In the genomic region with DNA sequence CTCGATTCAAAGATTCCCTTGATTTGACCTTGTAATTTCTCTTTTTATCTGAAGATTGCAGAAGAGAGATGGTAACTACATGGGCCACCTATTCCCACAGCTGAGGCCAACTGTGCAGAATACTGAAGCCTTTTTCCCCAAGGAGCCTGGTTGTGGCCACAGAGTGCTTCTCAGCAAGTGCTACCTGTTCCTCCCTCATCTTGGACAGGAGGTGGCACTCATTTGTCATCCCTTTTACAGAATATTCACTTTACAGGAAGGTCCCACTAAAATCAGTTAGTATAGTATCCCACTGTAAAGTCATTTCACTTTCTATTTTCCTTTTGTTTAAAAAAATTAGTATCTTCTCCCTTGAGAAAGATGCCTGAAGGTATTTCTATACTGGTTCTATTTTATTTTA, we compare ENCODE assay signal across 23 cellular contexts.
"Had no signal": no experiment of that assay in that cellular context is flagged by ENCODE, and none has a peak within 500 bp of the region (broad histone marks: within the 10 kb centered on the region; RNA-seq: fewer than 3 reads in every experiment).

No MANE protein-coding gene starts in this region.

- H3K36me3 Mint-ChIP-seq: neural progenitor cell had no signal

- H3K4me1 ChIP-seq: neural progenitor cell, prostate gland, right atrium auricular region, tibial nerve, uterus had no signal

- H3K4me3 Mint-ChIP-seq: activated B cell treated with CpG ODN at 0.5 μM for 24 hours; activated CD4-positive, alpha-beta memory T cell treated with anti-CD3 and anti-CD28 coated beads, Interleukin-2, amount 10 ng/mL, durations not matched to agents 7 days and 5 days; activated naive CD8-positive, alpha-beta T cell treated with anti-CD3 and anti-CD28 coated beads, Interleukin-2, amount 10 ng/mL, durations not matched to agents 7 days and 5 days; activated T-helper 17 cell treated with anti-CD3 and anti-CD28 coated beads, Interleukin-2, amount 50 U/mL, for 72 hours; memory B cell; naive B cell; neural progenitor cell had no signal

- H3K27me3 Mint-ChIP-seq: activated B cell treated with CpG ODN at 0.5 μM for 24 hours; activated CD4-positive, alpha-beta memory T cell treated with anti-CD3 and anti-CD28 coated beads, Interleukin-2, amount 10 ng/mL, durations not matched to agents 7 days and 5 days; activated naive CD8-positive, alpha-beta T cell treated with anti-CD3 and anti-CD28 coated beads, Interleukin-2, amount 10 ng/mL, durations not matched to agents 7 days and 5 days; activated T-helper 17 cell treated with anti-CD3 and anti-CD28 coated beads, Interleukin-2, amount 50 U/mL, for 72 hours; memory B cell; naive B cell had no signal

- DNase-seq: activated B cell treated with CpG ODN at 0.5 μM for 24 hours; activated CD4-positive, alpha-beta memory T cell treated with anti-CD3 and anti-CD28 coated beads, Interleukin-2, amount 10 ng/mL, durations not matched to agents 7 days and 5 days; activated CD4-positive, alpha-beta T cell treated with anti-CD3 and anti-CD28 coated beads for 48 hours; activated naive CD4-positive, alpha-beta T cell treated with Interleukin-2 at 50 U/mL for 16 hours; activated naive CD8-positive, alpha-beta T cell treated with anti-CD3 and anti-CD28 coated beads, Interleukin-2, amount 10 ng/mL, durations not matched to agents 7 days and 5 days; activated T-cell treated with anti-CD3 and anti-CD28 coated beads, Interleukin-2, amount 50 U/mL, for 1 hour; amygdala; dermis blood vessel endothelial cell; effector memory CD4-positive, alpha-beta T cell; kidney; left ventricle myocardium superior; mucosa of descending colon; naive B cell; stimulated activated CD4-positive, alpha-beta T cell treated with anti-CD3 and anti-CD28 coated beads, Interleukin-2, amount 100 ng/mL, for 24 hours; stimulated activated naive CD8-positive, alpha-beta T cell treated with anti-CD3 and anti-CD28 coated beads, Interleukin-15, Interleukin-2, amounts not matched to agents 100 U/mL and 50 U/mL, for 24 hours; uterus had no signal

- H3K4me3 ChIP-seq: hepatocyte, mucosa of descending colon, neural progenitor cell, prostate gland, right atrium auricular region, tibial nerve, uterus had no signal

- H3K9me3 Mint-ChIP-seq: activated CD4-positive, alpha-beta memory T cell treated with anti-CD3 and anti-CD28 coated beads, Interleukin-2, amount 10 ng/mL, durations not matched to agents 7 days and 5 days; neural progenitor cell had no signal

- H3K27ac Mint-ChIP-seq: activated B cell treated with CpG ODN at 0.5 μM for 24 hours; activated CD4-positive, alpha-beta memory T cell treated with anti-CD3 and anti-CD28 coated beads, Interleukin-2, amount 10 ng/mL, durations not matched to agents 7 days and 5 days; activated naive CD8-positive, alpha-beta T cell treated with anti-CD3 and anti-CD28 coated beads, Interleukin-2, amount 10 ng/mL, durations not matched to agents 7 days and 5 days; activated T-helper 17 cell treated with anti-CD3 and anti-CD28 coated beads, Interleukin-2, amount 50 U/mL, for 72 hours; memory B cell; naive B cell; neural progenitor cell had no signal

- H3K9me3 ChIP-seq: mucosa of descending colon, prostate gland, tibial nerve had no signal

- H3K27ac ChIP-seq: hepatocyte, neural progenitor cell, prostate gland, right atrium auricular region, tibial nerve, uterus had no signal

- H3K27me3 ChIP-seq: hepatocyte, neural progenitor cell, right atrium auricular region, tibial nerve, uterus had no signal

- H3K36me3 ChIP-seq: neural progenitor cell, prostate gland, right atrium auricular region, uterus had no signal

- H3K4me1 Mint-ChIP-seq: activated B cell treated with CpG ODN at 0.5 μM for 24 hours; activated CD4-positive, alpha-beta memory T cell treated with anti-CD3 and anti-CD28 coated beads, Interleukin-2, amount 10 ng/mL, durations not matched to agents 7 days and 5 days; activated naive CD8-positive, alpha-beta T cell treated with anti-CD3 and anti-CD28 coated beads, Interleukin-2, amount 10 ng/mL, durations not matched to agents 7 days and 5 days; activated T-helper 17 cell treated with anti-CD3 and anti-CD28 coated beads, Interleukin-2, amount 50 U/mL, for 72 hours; memory B cell; naive B cell; neural progenitor cell had no signal

- ATAC-seq: activated T-helper 17 cell treated with anti-CD3 and anti-CD28 coated beads, Interleukin-2, amount 50 U/mL, for 72 hours; left ventricle myocardium superior; mucosa of descending colon; stimulated activated naive CD8-positive, alpha-beta T cell treated with anti-CD3 and anti-CD28 coated beads, Interleukin-15, Interleukin-2, amounts not matched to agents 100 U/mL and 50 U/mL, for 24 hours had no signal
